In the genomic region with DNA sequence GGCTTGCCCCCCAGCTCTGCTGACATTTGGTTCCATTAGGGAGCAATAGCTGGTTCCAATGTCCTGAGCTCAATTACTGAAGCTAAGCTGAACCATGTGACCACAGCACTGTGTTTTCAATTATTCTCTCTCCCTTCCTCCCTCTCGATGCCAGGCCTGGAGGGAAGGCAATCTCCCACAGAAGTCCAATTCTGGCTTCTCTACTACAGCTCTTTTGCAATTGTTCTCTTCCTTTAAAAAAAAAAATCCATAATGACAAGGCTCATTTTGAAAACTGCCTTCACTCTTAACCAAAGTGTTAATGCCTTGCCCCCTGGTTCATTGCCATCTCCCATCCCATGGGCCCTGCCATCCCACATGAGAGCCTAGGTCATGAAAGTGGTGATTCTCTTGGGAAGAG, we compare ENCODE assay signal across 20 cellular contexts. TPM values are rescaled to one million over a fixed set of nuclear protein-coding genes. Genes with fewer than 3 reads are reported as not detected.
DNase-seq lines count a peak whose midpoint lies in the region; ATAC-seq and TF ChIP-seq lines count a peak whose summit lies in the region.
"Had no signal": no experiment of that assay in that cellular context is flagged by ENCODE, and none has a peak within 500 bp of the region (broad histone marks: within the 10 kb centered on the region; RNA-seq: fewer than 3 reads in every experiment).

No MANE protein-coding gene starts in this region.

- POLR2A ChIA-PET in RWPE1 (lab: Yijun Ruan, JAX; ENCODE audit: low non-redundant PET): no interaction called here

- no peaks in the 10 kb centered on the region for H3K4me1 ChIP-seq in psoas muscle
- H3K4me1 ChIP-seq: A549 had no signal

- DNase-seq in AG09309 (ENCODE audit: low read depth) (peak; percentile 8), cerebellum (ENCODE audit: low spot score) (peak; percentile 43), Right ventricle myocardium superior (peak; percentile 54), psoas muscle (peak; percentile 38 to 66), NCI-H1436 treated with DMSO at 0.1 percent for 48 hours (lab: John Stamatoyannopoulos, UW) (no peak), RWPE1 (ENCODE audit: low spot score) (no peak), SHP77 treated with DMSO at 0.1 percent for 48 hours (lab: John Stamatoyannopoulos, UW) (no peak), amniotic stem cell (lab: John Stamatoyannopoulos, UW) (no peak)
- DNase-seq: activated CD4-positive, alpha-beta T cell treated with anti-CD3 and anti-CD28 coated beads, Interleukin-2, amount 50 U/mL, for 1 hour; Calu3; IMR-90; islet precursor cell; NCI-H1417 treated with DMSO at 0.1 percent for 48 hours; NCI-H510A treated with DMSO at 0.1 percent for 48 hours; stimulated activated naive CD8-positive, alpha-beta T cell treated with anti-CD3 and anti-CD28 coated beads, Interleukin-15, amount 100 ng/mL, for 72 hours had no signal

- WGBS in psoas muscle, 3 donors: 17 to 43% (median 26%) methylated on average over 1 of the region's 1 CpG

- TF ChIP-seq CTCF in AG09309 (IDR thresholded peaks at IDR 0.05; ENCODE audit: control insufficient read depth, insufficient read depth, low read depth, low read length, missing control alignments): no peak
- TF ChIP-seq CTCF in psoas muscle (IDR thresholded peaks at IDR 0.05): no peak
- TF ChIP-seq CTCF in RWPE1 (conservative IDR thresholded peaks at IDR 0.05; ENCODE audit: low read depth): no peak

- H3K36me3 ChIP-seq in psoas muscle (ENCODE audit: insufficient read depth in 1 of 2, low read depth in 1 of 2): no peaks in the 10 kb centered on the region

- no peak overlapping the region for H3K27ac ChIP-seq in psoas muscle
- H3K27ac ChIP-seq in RWPE1: no peak overlapping the region
- H3K27ac ChIP-seq: A549, HL-60, SK-N-MC had no signal

- peak; percentile 71 for ATAC-seq in Right ventricle myocardium superior (ENCODE audit: poor library complexity)
- ATAC-seq in psoas muscle: peak in 3 of 4 donors; percentile 45 to 62 (median 60)
- ATAC-seq: stimulated activated naive CD8-positive, alpha-beta T cell treated with anti-CD3 and anti-CD28 coated beads, Interleukin-15, amount 100 ng/mL, for 72 hours had no signal

- peaks cover 0 to 6% (median 0%) of the 10 kb centered on the region in 3 donors for H3K27me3 ChIP-seq in psoas muscle (ENCODE audit: insufficient read depth in 3 of 3, low read length in 2 of 3)

- CTCF ChIA-PET in RWPE1 (lab: Yijun Ruan, JAX): interaction anchor here (0.8 kb wide), 1 partner anchor 44 kb away, joined by 3 read pairs; no protein-coding TSS in a partner anchor

- H3K9me3 ChIP-seq in psoas muscle: no peaks in the 10 kb centered on the region
- H3K9me3 ChIP-seq: A549 had no signal

- no peak overlapping the region for H3K4me3 ChIP-seq in AG09309 (ENCODE audit: control insufficient read depth, low read depth, low read length)
- H3K4me3 ChIP-seq in psoas muscle: no peak overlapping the region
- H3K4me3 ChIP-seq: A549, SK-N-MC had no signal

- intact Hi-C loops in Right ventricle myocardium superior (cut with DNase I): no loop called here
- intact Hi-C loops in psoas muscle (cut with DNase I): no loop called here

RNA-seq across cellular contexts. Expression of a gene that starts 24.8 kb away (rescaled TPM):
- total RNA-seq in cerebellum (1.8 TPM), Right ventricle myocardium superior (2.7 TPM), psoas muscle (1 to 10 TPM; 2.1 to 5.3 (median 2.6) TPM)
- 1 to 10 TPM; 1.2 to 2.6 (median 1.3) TPM for polyA plus RNA-seq in psoas muscle
- total RNA-seq: Calu3, Daoy, M059J had no signal

Comparison
In these comparisons a context has a peak if more than half of its experiments do, and no peak if none do; other contexts are left out.
1. DNase-seq: peak in AG09309 (single experiment), cerebellum (single experiment), Right ventricle myocardium superior (single experiment) and psoas muscle (2 of 2); none in NCI-H1436 treated with DMSO at 0.1 percent for 48 hours (single experiment), RWPE1 (single experiment), SHP77 treated with DMSO at 0.1 percent for 48 hours (single experiment) and amniotic stem cell (single experiment).